Comparison of ENCODE assay signal across 17 cellular contexts in genomic region chr1:56481140-56481694, GRCh38.
DNase-seq lines count a peak whose midpoint lies in the region; ATAC-seq, FAIRE-seq and TF ChIP-seq lines count a peak whose summit lies in the region.
"Had no signal": no experiment of that assay in that cellular context is flagged by ENCODE, and none has a peak within 500 bp of the region (broad histone marks: within the 10 kb centered on the region; RNA-seq: fewer than 3 reads in every experiment).

No MANE protein-coding gene starts in this region.

- CTCF ChIA-PET in HepG2 (lab: Yijun Ruan, JAX; ENCODE audit: low intra/inter-chr PET ratio, low total read pairs) (no interaction called here), K562 (lab: Yijun Ruan, JAX; ENCODE audit: low intra/inter-chr PET ratio) (no interaction called here)

- no peaks in the 10 kb centered on the region for H3K9me3 ChIP-seq in HepG2 (ENCODE audit: low read length)
- no peaks in the 10 kb centered on the region for H3K9me3 ChIP-seq in right lobe of liver
- H3K9me3 ChIP-seq in K562 (replicated peaks; ENCODE audit: control insufficient read depth, insufficient read depth, low read depth, low read length) = no peaks in the 10 kb centered on the region
- H3K9me3 ChIP-seq: BLaER1, Caco-2, HAP-1 had no signal

- TF ChIP-seq POLR2A in HepG2 (IDR thresholded peaks at IDR 0.05; ENCODE audit: insufficient read depth in 1 of 2, low read depth in 2 of 2, low read length in 2 of 2) (no peak), right lobe of liver (IDR thresholded peaks at IDR 0.05) (no peak), K562 (conservative IDR thresholded peaks at IDR 0.05) (no peak)

- intact Hi-C loops in HepG2 (cut with micrococcal nuclease; ENCODE audit: unreplicated experiment) (no loop called here), right lobe of liver (cut with DNase I) (no loop called here), K562 (cut with micrococcal nuclease) (no loop called here)
- intact Hi-C loops in activated CD4-positive, alpha-beta T cell treated with anti-CD3 and anti-CD28 coated beads, Interleukin-2, amount 10 ng/mL, durations not matched to agents 24 days and 14 days (cut with micrococcal nuclease) = no loop called here

- H3K36me3 ChIP-seq in HepG2 (replicated peaks in 1 of 2; ENCODE audit: control insufficient read depth in 1 of 2, insufficient read depth in 2 of 2, low read length in 2 of 2) = no peaks in the 10 kb centered on the region
- no peaks in the 10 kb centered on the region for H3K36me3 ChIP-seq in right lobe of liver
- H3K36me3 ChIP-seq in K562 (ENCODE audit: control insufficient read depth, insufficient read depth, low read length) = no peaks in the 10 kb centered on the region
- H3K36me3 ChIP-seq: BLaER1, HAP-1 had no signal

- H3K4me3 ChIP-seq in HepG2 (replicated peaks in 1 of 3; ENCODE audit: insufficient read depth in 1 of 3, low read depth in 2 of 3, low read length in 3 of 3) (no peak overlapping the region), right lobe of liver (no peak overlapping the region), K562 (no peak overlapping the region)
- H3K4me3 ChIP-seq: BLaER1, HAP-1 had no signal

- H3K27ac Mint-ChIP-seq in activated CD4-positive, alpha-beta T cell treated with anti-CD3 and anti-CD28 coated beads, Interleukin-2, amount 10 ng/mL, durations not matched to agents 24 days and 14 days = no peak overlapping the region
- H3K27ac Mint-ChIP-seq: CD8-positive, alpha-beta memory T cell; HFFc6 had no signal

- H3K9me1 ChIP-seq in K562 (ENCODE audit: control insufficient read depth, insufficient read depth, low read length) = no peaks in the 10 kb centered on the region

- in situ Hi-C loops in HepG2 (cut with HindIII; ENCODE audit: extremely low pct_ligation_motif_present, low pct_unique_long_range_greater_than_20kb) = no loop called here
- in situ Hi-C loops in K562 (cut with MboI) = no loop called here

- H3K27me3 ChIP-seq in HepG2 (ENCODE audit: control insufficient read depth in 1 of 2, insufficient read depth in 2 of 2, low read length in 2 of 2) = no peaks in the 10 kb centered on the region
- H3K27me3 ChIP-seq in right lobe of liver = no peaks in the 10 kb centered on the region
- H3K27me3 ChIP-seq in K562 (ENCODE audit: control insufficient read depth in 2 of 2, insufficient read depth in 2 of 2, low read length in 2 of 2) = peaks cover 16 to 29% of the 10 kb centered on the region in 2 experiments

- BruUV-seq in HepG2 (replicated peaks; lab: Mats Ljungman, UMichigan) (no TSS peak), K562 (replicated peaks; lab: Mats Ljungman, UMichigan) (no TSS peak)

- H4K20me1 ChIP-seq in HepG2 (ENCODE audit: insufficient read depth, low read length) (no peaks in the 10 kb centered on the region), K562 (replicated peaks; ENCODE audit: control insufficient read depth, insufficient read depth, low read length) (no peaks in the 10 kb centered on the region)
- H4K20me1 ChIP-seq: BLaER1 had no signal

- TF ChIP-seq EP300 in HepG2 (IDR thresholded peaks at IDR 0.05; ENCODE audit: low read depth in 2 of 2, low read length in 2 of 2) (no peak), HepG2 (CRISPR knock-in tag; IDR thresholded peaks at IDR 0.05; ENCODE audit: borderline replicate concordance) (no peak), K562 (IDR thresholded peaks at IDR 0.05; ENCODE audit: low read length) (no peak)

- no peak for TF ChIP-seq RAD21 in HepG2 (CRISPR knock-in tag; IDR thresholded peaks at IDR 0.05)
- no peak for TF ChIP-seq RAD21 in K562 (CRISPR knock-in tag; conservative IDR thresholded peaks at IDR 0.05 in 1 of 2, IDR thresholded peaks at IDR 0.05 in 1 of 2)

- H3K4me1 ChIP-seq in HepG2 (ENCODE audit: insufficient read depth, low read length) (peaks cover 69% of the 10 kb centered on the region), right lobe of liver (peaks cover 0 to 30% (median 7%) of the 10 kb centered on the region in 4 donors), K562 (replicated peaks in 1 of 2; ENCODE audit: control insufficient read depth in 2 of 2, insufficient read depth in 2 of 2, low read length in 2 of 2) (peaks cover 0 to 8% of the 10 kb centered on the region in 2 experiments; a peak in 1 of 5 replicates)
- H3K4me1 ChIP-seq: BLaER1 had no signal

- H3K27ac ChIP-seq in HepG2 (ENCODE audit: extremely low read length, insufficient read depth, low read length) (no peak overlapping the region), right lobe of liver (no peak overlapping the region), K562 (ENCODE audit: extremely low read depth, low read depth, low read length) (no peak overlapping the region)
- H3K27ac ChIP-seq: BLaER1, HL-60 had no signal

- H3K79me2 ChIP-seq in HepG2 (ENCODE audit: insufficient read depth, low read length) (no peaks in the 10 kb centered on the region), K562 (ENCODE audit: control insufficient read depth, insufficient read depth, low read length) (no peaks in the 10 kb centered on the region)

- H3K9ac ChIP-seq in HepG2 (ENCODE audit: insufficient read depth, low read depth, low read length) (no peak overlapping the region), K562 (ENCODE audit: insufficient read depth in 1 of 2, low read depth in 2 of 2, low read length in 2 of 2) (no peak overlapping the region)
- H3K9ac ChIP-seq: BLaER1 had no signal

- no peaks in the 10 kb centered on the region for H3K36me3 Mint-ChIP-seq in activated CD4-positive, alpha-beta T cell treated with anti-CD3 and anti-CD28 coated beads, Interleukin-2, amount 10 ng/mL, durations not matched to agents 24 days and 14 days (ENCODE audit: low read depth)
- H3K36me3 Mint-ChIP-seq: CD8-positive, alpha-beta memory T cell had no signal

- H3K4me3 Mint-ChIP-seq in activated CD4-positive, alpha-beta T cell treated with anti-CD3 and anti-CD28 coated beads, Interleukin-2, amount 10 ng/mL, durations not matched to agents 24 days and 14 days = no peak overlapping the region
- H3K4me3 Mint-ChIP-seq: CD8-positive, alpha-beta memory T cell; HFFc6 had no signal

- POLR2A ChIA-PET in HepG2 (lab: Yijun Ruan, JAX) = interaction anchor here (1.1 to 2.1 kb wide), 3 partner anchors 13 to 44 kb away, joined by 3 to 4 read pairs (median 3); no protein-coding TSS in a partner anchor
- POLR2A ChIA-PET in K562 (lab: Yijun Ruan, JAX) = no interaction called here

- DNase-seq in HepG2 (ENCODE audit: low spot score) (no peak), right lobe of liver (no peak), NCI-H524 treated with DMSO at 0.1 percent for 48 hours (lab: John Stamatoyannopoulos, UW) (peak; percentile 70), K562 (ENCODE audit: extremely low read depth in 1 of 4, low spot score in 3 of 4) (peak in 1 of 4 experiments; percentile 15)
- no peak for DNase-seq in activated CD4-positive, alpha-beta T cell treated with anti-CD3 and anti-CD28 coated beads, Interleukin-2, amount 10 ng/mL, durations not matched to agents 24 days and 14 days
- no peak for DNase-seq in activated naive CD4-positive, alpha-beta T cell treated with Interleukin-2 at 50 U/mL for 16 hours
- DNase-seq: 8988T; AML-193; Caco-2; CD8-positive, alpha-beta memory T cell; GOT3; HFFc6; KBM-7 had no signal

- H3K4me2 ChIP-seq in HepG2 (ENCODE audit: low read depth, low read length) = no peak overlapping the region
- no peak overlapping the region for H3K4me2 ChIP-seq in K562 (ENCODE audit: insufficient read depth, low read length)
- H3K4me2 ChIP-seq: BLaER1 had no signal

- no peak for FAIRE-seq in HepG2 (lab: Jason Lieb, UNC)
- FAIRE-seq in K562 (lab: Jason Lieb, UNC) = no peak

- H3K9me3 Mint-ChIP-seq in activated CD4-positive, alpha-beta T cell treated with anti-CD3 and anti-CD28 coated beads, Interleukin-2, amount 10 ng/mL, durations not matched to agents 24 days and 14 days = no peaks in the 10 kb centered on the region
- H3K9me3 Mint-ChIP-seq: HFFc6 had no signal

- H3K4me1 Mint-ChIP-seq in activated CD4-positive, alpha-beta T cell treated with anti-CD3 and anti-CD28 coated beads, Interleukin-2, amount 10 ng/mL, durations not matched to agents 24 days and 14 days = no peaks in the 10 kb centered on the region
- H3K4me1 Mint-ChIP-seq: CD8-positive, alpha-beta memory T cell had no signal

- ATAC-seq in HepG2 (no peak), right lobe of liver (no peak), K562 (no peak), HG03442 (IDR thresholded peaks at IDR 0.05; ENCODE audit: unreplicated experiment) (no peak)

- peaks cover 25% of the 10 kb centered on the region for H3K27me3 Mint-ChIP-seq in activated CD4-positive, alpha-beta T cell treated with anti-CD3 and anti-CD28 coated beads, Interleukin-2, amount 10 ng/mL, durations not matched to agents 24 days and 14 days

- H2AFZ ChIP-seq in HepG2 (ENCODE audit: low read length) (no peak overlapping the region), K562 (ENCODE audit: low read depth, low read length) (no peak overlapping the region)

- TF ChIP-seq CTCF in HepG2 (CRISPR knock-in tag; IDR thresholded peaks at IDR 0.05) (no peak), right lobe of liver (IDR thresholded peaks at IDR 0.05) (no peak), K562 (IDR thresholded peaks at IDR 0.05 in 2 of 3, conservative IDR thresholded peaks at IDR 0.05 in 1 of 3; ENCODE audit: insufficient read depth in 2 of 3, low read depth in 1 of 3, low read length in 3 of 3) (no peak)

TF ChIP-seq in HepG2, 621 proteins besides CTCF, POLR2A, EP300 and RAD21 (continues in another document):
- TF ChIP-seq PHB2 (IDR thresholded peaks at IDR 0.05; ENCODE audit: partially characterized antibody) = no peak
- no peak for TF ChIP-seq ATF3 (CRISPR knock-in tag; IDR thresholded peaks at IDR 0.05)
- TF ChIP-seq ZMYM3 (CRISPR knock-in tag; IDR thresholded peaks at IDR 0.05) = peak; percentile 55; the same call in 1 of the 2 replicates
- TF ChIP-seq RCOR2 (CRISPR knock-in tag; IDR thresholded peaks at IDR 0.05) = 0 out of 2 replicates have a peak, but pooled peaks have one; percentile 30
- peak; percentile 91 for TF ChIP-seq ZNF3 (CRISPR knock-in tag; IDR thresholded peaks at IDR 0.05)
- no peak for TF ChIP-seq MAF1 (CRISPR knock-in tag; IDR thresholded peaks at IDR 0.05; ENCODE audit: borderline replicate concordance)

TF ChIP-seq in K562, 482 proteins besides CTCF, POLR2A, EP300 and RAD21 (continues in another document):
- TF ChIP-seq STAG1 (CRISPR knock-in tag; IDR thresholded peaks at IDR 0.05; ENCODE audit: borderline replicate concordance) = no peak
- no peak for TF ChIP-seq ZNF277 (CRISPR knock-in tag; IDR thresholded peaks at IDR 0.05; ENCODE audit: borderline replicate concordance)
- no peak for TF ChIP-seq GABPB2 (CRISPR knock-in tag; conservative IDR thresholded peaks at IDR 0.05)

Comparison
In these comparisons a context has a peak if more than half of its experiments do, and no peak if none do; other contexts are left out.
1. Of the 241 proteins assayed by ChIP-seq in both HepG2 and K562: peak only in HepG2: ZNF3; only in K562: none; in both: none; in neither: 240.